In the genomic region with DNA sequence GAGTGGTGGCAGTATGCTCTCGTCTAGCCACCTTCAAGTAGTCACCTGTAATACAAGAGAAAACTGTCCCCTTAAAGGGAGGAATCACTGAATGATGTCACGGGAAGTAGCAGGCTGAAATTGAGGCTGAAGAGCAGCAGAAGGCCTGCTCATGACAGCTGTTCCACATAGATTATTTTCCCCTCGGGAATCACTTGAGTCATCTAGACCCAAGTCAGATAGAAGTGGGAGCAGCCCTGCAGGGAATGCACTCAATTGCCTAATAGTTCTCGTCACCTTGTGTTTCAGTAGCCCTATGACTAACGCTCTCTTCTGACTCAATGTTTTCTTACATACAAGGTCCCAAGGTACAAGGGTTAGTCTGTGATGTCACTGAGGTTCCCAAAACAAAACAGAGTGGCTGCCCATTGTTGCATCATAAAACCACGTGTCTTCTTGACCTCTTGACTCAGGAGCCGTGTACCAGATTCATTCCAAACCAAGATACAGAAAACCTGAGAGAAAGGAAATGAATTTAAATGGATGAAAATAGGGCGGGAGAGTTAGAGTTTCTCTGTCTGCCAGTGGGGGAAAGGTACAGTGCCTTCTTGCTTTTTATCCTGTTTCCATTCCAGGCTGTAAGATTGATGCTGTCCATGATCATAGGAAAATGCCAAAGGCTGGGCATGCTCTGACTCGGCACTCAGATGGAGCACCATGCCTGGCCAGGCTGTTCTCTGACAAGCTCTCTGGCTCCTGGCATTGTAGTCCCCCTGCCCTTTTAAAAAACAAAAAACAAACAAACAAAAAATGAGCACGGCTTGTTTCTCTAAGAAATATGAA, we compare ENCODE assay signal across 8 cellular contexts. TPM values are rescaled to one million over a fixed set of nuclear protein-coding genes. Genes with fewer than 3 reads are reported as not detected.
DNase-seq lines count a peak whose midpoint lies in the region; ATAC-seq and TF ChIP-seq lines count a peak whose summit lies in the region.

No MANE protein-coding gene starts in this region.

- H3K9me3 ChIP-seq in transverse colon: no peaks in the 10 kb centered on the region

- TF ChIP-seq EP300 in transverse colon (IDR thresholded peaks at IDR 0.05; ENCODE audit: low read depth): peak; percentile 84

- ATAC-seq in activated CD8-positive, alpha-beta memory T cell treated with anti-CD3 and anti-CD28 coated beads, Interleukin-2, amount 10 ng/mL, durations not matched to agents 7 days and 5 days: peak; percentile 65

- TF ChIP-seq POLR2A in transverse colon (IDR thresholded peaks at IDR 0.05): no peak

- intact Hi-C loops in transverse colon (cut with DNase I; ENCODE audit: low total_unique reads): no loop called here

- no peak overlapping the region for H3K4me3 ChIP-seq in transverse colon

- H3K4me1 Mint-ChIP-seq in activated CD8-positive, alpha-beta memory T cell treated with anti-CD3 and anti-CD28 coated beads, Interleukin-2, amount 10 ng/mL, durations not matched to agents 7 days and 5 days: peaks cover 10% of the 10 kb centered on the region

- no peaks in the 10 kb centered on the region for H3K27me3 ChIP-seq in transverse colon

- TF ChIP-seq CTCF in transverse colon (IDR thresholded peaks at IDR 0.05): no peak

- no peak overlapping the region for H3K4me3 Mint-ChIP-seq in activated CD8-positive, alpha-beta memory T cell treated with anti-CD3 and anti-CD28 coated beads, Interleukin-2, amount 10 ng/mL, durations not matched to agents 7 days and 5 days

- no peak for DNase-seq in activated CD8-positive, alpha-beta memory T cell treated with anti-CD3 and anti-CD28 coated beads, Interleukin-2, amount 10 ng/mL, durations not matched to agents 7 days and 5 days
- DNase-seq in activated CD8-positive, alpha-beta memory T cell treated with anti-CD3 and anti-CD28 coated beads, Interleukin-2, amount 50 U/mL, for 48 hours: no peak
- DNase-seq in HuH-7 (ENCODE audit: low spot score) (peak; percentile 62), kidney glomerular epithelial cell (lab: John Stamatoyannopoulos, UW) (peak; percentile 100), transverse colon (peak; percentile 46), NCI-H146 (lab: John Stamatoyannopoulos, UW) (no peak), NCI-H2196 (lab: John Stamatoyannopoulos, UW; ENCODE audit: unreplicated experiment) (no peak)

- H3K27ac Mint-ChIP-seq in activated CD8-positive, alpha-beta memory T cell treated with anti-CD3 and anti-CD28 coated beads, Interleukin-2, amount 10 ng/mL, durations not matched to agents 7 days and 5 days: peak overlapping the region; percentile 23

- CTCF ChIA-PET in activated CD8-positive, alpha-beta memory T cell treated with anti-CD3 and anti-CD28 coated beads, Interleukin-2, amount 10 ng/mL, durations not matched to agents 7 days and 5 days (lab: Charles Lee): interaction anchor here (1.6 to 2.8 kb wide), 2 partner anchors 12 to 22 kb away, joined by 3 to 7 read pairs; a partner anchor contains a TSS

- H3K27me3 Mint-ChIP-seq in activated CD8-positive, alpha-beta memory T cell treated with anti-CD3 and anti-CD28 coated beads, Interleukin-2, amount 10 ng/mL, durations not matched to agents 7 days and 5 days: no peaks in the 10 kb centered on the region

- WGBS in transverse colon (ENCODE audit: low coverage in 1 of 2), 2 donors: 64 to 69% methylated on average over 7 to 10 of the region's 10 CpGs

- in situ Hi-C loops in transverse colon (cut with MboI; ENCODE audit: low pct_ligation_motif_present in 1 of 4, low pct_unique_long_range_greater_than_20kb in 1 of 4, low sequenced_read_pairs in 3 of 4): no loop called here

- H3K27ac ChIP-seq in angular gyrus (ENCODE audit: low read depth, low read length) (peak overlapping the region; percentile 50), transverse colon (peak overlapping the region; percentile 79 to 90 (median 84))

- peaks cover 13 to 64% (median 19%) of the 10 kb centered on the region in 4 donors for H3K4me1 ChIP-seq in transverse colon

- H3K9me3 Mint-ChIP-seq in activated CD8-positive, alpha-beta memory T cell treated with anti-CD3 and anti-CD28 coated beads, Interleukin-2, amount 10 ng/mL, durations not matched to agents 7 days and 5 days (ENCODE audit: low read depth): no peaks in the 10 kb centered on the region

- peaks cover 14% of the 10 kb centered on the region for H3K36me3 Mint-ChIP-seq in activated CD8-positive, alpha-beta memory T cell treated with anti-CD3 and anti-CD28 coated beads, Interleukin-2, amount 10 ng/mL, durations not matched to agents 7 days and 5 days

- H3K36me3 ChIP-seq in transverse colon: peaks cover 0 to 11% (median 0%) of the 10 kb centered on the region in 4 donors

RNA-seq across cellular contexts. Expression of a gene that starts 21.6 kb away (rescaled TPM):
- total RNA-seq in activated CD8-positive, alpha-beta memory T cell treated with anti-CD3 and anti-CD28 coated beads, Interleukin-2, amount 10 ng/mL, durations not matched to agents 7 days and 5 days: under 1 TPM; 0.19 to 0.79 TPM
- total RNA-seq in transverse colon: 100 to 1,000 TPM in 2 of 4 donors, 10 to 100 TPM in 2; 20.6 to 305 (median 134) TPM

RNA-seq across cellular contexts. Expression of a gene that starts 40.2 kb away (rescaled TPM):
- 10 to 100 TPM; 32.5 to 35.4 TPM for total RNA-seq in activated CD8-positive, alpha-beta memory T cell treated with anti-CD3 and anti-CD28 coated beads, Interleukin-2, amount 10 ng/mL, durations not matched to agents 7 days and 5 days
- total RNA-seq in transverse colon: 10 to 100 TPM in 3 of 4 donors, 1 to 10 TPM in 1; 7.2 to 27.6 (median 23.5) TPM

Comparison
In these comparisons a context has a peak if more than half of its experiments do, and no peak if none do; other contexts are left out.
1. DNase-seq: peak in HuH-7 (single experiment), kidney glomerular epithelial cell (single experiment) and transverse colon (single experiment); none in activated CD8-positive, alpha-beta memory T cell treated with anti-CD3 and anti-CD28 coated beads, Interleukin-2, amount 10 ng/mL, durations not matched to agents 7 days and 5 days (single experiment), activated CD8-positive, alpha-beta memory T cell treated with anti-CD3 and anti-CD28 coated beads, Interleukin-2, amount 50 U/mL, for 48 hours (single experiment), NCI-H146 (single experiment) and NCI-H2196 (single experiment).
2. RNA of a gene that starts 21.6 kb away (total RNA-seq): 20.6 to 305 TPM in transverse colon; 0.19 to 0.79 TPM in activated CD8-positive, alpha-beta memory T cell treated with anti-CD3 and anti-CD28 coated beads, Interleukin-2, amount 10 ng/mL, durations not matched to agents 7 days and 5 days; every median in the first group is over 10 times any median in the second.